40 cellular contexts compared by ENCODE assay signal in genomic region chr9:23751614-23752013, GRCh38.
"Had no signal": no experiment of that assay in that cellular context is flagged by ENCODE, and none has a peak within 500 bp of the region (broad histone marks: within the 10 kb centered on the region; RNA-seq: fewer than 3 reads in every experiment).

No MANE protein-coding gene starts in this region.

- H3K4me3 Mint-ChIP-seq: activated naive CD4-positive, alpha-beta T cell treated with anti-CD3 and anti-CD28 coated beads for 36 hours; activated naive CD4-positive, alpha-beta T cell treated with anti-CD3 and anti-CD28 coated beads, Interleukin-2, amount 10 ng/mL, durations not matched to agents 7 days and 5 days; activated naive CD4-positive, alpha-beta T cell treated with anti-CD3 and anti-CD28 coated beads, Interleukin-2, amount 50 U/mL, for 24 hours; activated naive CD8-positive, alpha-beta T cell; activated naive CD8-positive, alpha-beta T cell treated with anti-CD3 and anti-CD28 coated beads for 36 hours; activated naive CD8-positive, alpha-beta T cell treated with anti-CD3 and anti-CD28 coated beads, Interleukin-2, amount 10 ng/mL, durations not matched to agents 7 days and 5 days; activated naive CD8-positive, alpha-beta T cell treated with anti-CD3 and anti-CD28 coated beads, Interleukin-2, amount 50 U/mL, for 24 hours; activated T-cell treated with anti-CD3 and anti-CD28 coated beads, Interleukin-2, amount 50 U/mL, for 24 hours; activated T-cell treated with anti-CD3 and anti-CD28 coated beads, Interleukin-2, amount 50 U/mL, for 4 hours; activated T-cell treated with anti-CD3 and anti-CD28 coated beads, Interleukin-2, amount 50 U/mL, for 72 hours; activated T-helper 1 cell treated with anti-CD3 and anti-CD28 coated beads, Interleukin-12 subunit alpha, Interleukin-12 subunit beta, Interleukin-2, Interleukin-4 antibody, amounts not matched to agents 30 ng/mL and 10 ng/mL and 1 ng/mL, durations not matched to agents 14 hours and 24 hours and 36 hours; activated T-helper 17 cell treated with anti-CD3 and anti-CD28 coated beads, Interleukin-2, amount 50 U/mL, for 72 hours; brain; central memory CD8-positive, alpha-beta T cell had no signal

- H3K36me3 Mint-ChIP-seq: activated naive CD4-positive, alpha-beta T cell treated with anti-CD3 and anti-CD28 coated beads, Interleukin-2, amount 10 ng/mL, durations not matched to agents 7 days and 5 days; activated naive CD4-positive, alpha-beta T cell treated with anti-CD3 and anti-CD28 coated beads, Interleukin-2, amount 50 U/mL, for 24 hours; activated naive CD8-positive, alpha-beta T cell; activated naive CD8-positive, alpha-beta T cell treated with anti-CD3 and anti-CD28 coated beads for 36 hours; activated naive CD8-positive, alpha-beta T cell treated with anti-CD3 and anti-CD28 coated beads, Interleukin-2, amount 10 ng/mL, durations not matched to agents 7 days and 5 days had no signal

- H3K9me3 ChIP-seq: adrenal gland, ascending aorta, body of pancreas, breast epithelium had no signal

- H3K4me3 ChIP-seq: adrenal gland, ascending aorta, body of pancreas, breast epithelium, cardiac muscle cell had no signal

- H3K4me1 Mint-ChIP-seq: activated naive CD4-positive, alpha-beta T cell treated with anti-CD3 and anti-CD28 coated beads, Interleukin-2, amount 10 ng/mL, durations not matched to agents 7 days and 5 days; activated naive CD4-positive, alpha-beta T cell treated with anti-CD3 and anti-CD28 coated beads, Interleukin-2, amount 50 U/mL, for 24 hours; activated naive CD8-positive, alpha-beta T cell treated with anti-CD3 and anti-CD28 coated beads for 36 hours; activated naive CD8-positive, alpha-beta T cell treated with anti-CD3 and anti-CD28 coated beads, Interleukin-2, amount 10 ng/mL, durations not matched to agents 7 days and 5 days; activated naive CD8-positive, alpha-beta T cell treated with anti-CD3 and anti-CD28 coated beads, Interleukin-2, amount 50 U/mL, for 24 hours; activated T-helper 17 cell treated with anti-CD3 and anti-CD28 coated beads, Interleukin-2, amount 50 U/mL, for 72 hours; central memory CD8-positive, alpha-beta T cell had no signal

- H3K4me1 ChIP-seq: adrenal gland, ascending aorta, body of pancreas, breast epithelium had no signal

- FAIRE-seq: astrocyte, bronchial epithelial cell had no signal

- H3K27me3 Mint-ChIP-seq: activated naive CD4-positive, alpha-beta T cell treated with anti-CD3 and anti-CD28 coated beads, Interleukin-2, amount 10 ng/mL, durations not matched to agents 7 days and 5 days; activated naive CD4-positive, alpha-beta T cell treated with anti-CD3 and anti-CD28 coated beads, Interleukin-2, amount 50 U/mL, for 24 hours; activated naive CD8-positive, alpha-beta T cell; activated naive CD8-positive, alpha-beta T cell treated with anti-CD3 and anti-CD28 coated beads for 36 hours; activated naive CD8-positive, alpha-beta T cell treated with anti-CD3 and anti-CD28 coated beads, Interleukin-2, amount 10 ng/mL, durations not matched to agents 7 days and 5 days; activated naive CD8-positive, alpha-beta T cell treated with anti-CD3 and anti-CD28 coated beads, Interleukin-2, amount 50 U/mL, for 24 hours; activated T-cell treated with anti-CD3 and anti-CD28 coated beads, Interleukin-2, amount 50 U/mL, for 24 hours; activated T-helper 17 cell treated with anti-CD3 and anti-CD28 coated beads, Interleukin-2, amount 50 U/mL, for 72 hours; brain; central memory CD8-positive, alpha-beta T cell had no signal

- H3K27ac Mint-ChIP-seq: activated naive CD4-positive, alpha-beta T cell treated with anti-CD3 and anti-CD28 coated beads for 36 hours; activated naive CD4-positive, alpha-beta T cell treated with anti-CD3 and anti-CD28 coated beads, Interleukin-2, amount 10 ng/mL, durations not matched to agents 7 days and 5 days; activated naive CD4-positive, alpha-beta T cell treated with anti-CD3 and anti-CD28 coated beads, Interleukin-2, amount 50 U/mL, for 24 hours; activated naive CD4-positive, alpha-beta T cell treated with anti-CD3 and anti-CD28 coated beads, Interleukin-2, amount 50 U/mL, for 72 hours; activated naive CD8-positive, alpha-beta T cell; activated naive CD8-positive, alpha-beta T cell treated with anti-CD3 and anti-CD28 coated beads for 36 hours; activated naive CD8-positive, alpha-beta T cell treated with anti-CD3 and anti-CD28 coated beads, Interleukin-2, amount 10 ng/mL, durations not matched to agents 7 days and 5 days; activated naive CD8-positive, alpha-beta T cell treated with anti-CD3 and anti-CD28 coated beads, Interleukin-2, amount 50 U/mL, for 24 hours; activated T-cell treated with anti-CD3 and anti-CD28 coated beads, Interleukin-2, amount 50 U/mL, for 24 hours; activated T-cell treated with anti-CD3 and anti-CD28 coated beads, Interleukin-2, amount 50 U/mL, for 72 hours; activated T-helper 1 cell treated with anti-CD3 and anti-CD28 coated beads, Interleukin-12 subunit alpha, Interleukin-12 subunit beta, Interleukin-2, Interleukin-4 antibody, amounts not matched to agents 30 ng/mL and 10 ng/mL and 1 ng/mL, durations not matched to agents 14 hours and 24 hours and 36 hours; activated T-helper 17 cell treated with anti-CD3 and anti-CD28 coated beads, Interleukin-2, amount 50 U/mL, for 72 hours; activated T-helper 2 cell treated with anti-CD3 and anti-CD28 coated beads, Interferon-gamma antibody, Interleukin-2, Interleukin-4, amounts not matched to agents 10 μg/mL and 5 μg/mL and 100 μg/mL, durations not matched to agents 14 hours and 24 hours and 36 hours; brain had no signal

- ATAC-seq: activated naive CD4-positive, alpha-beta T cell treated with anti-CD3 and anti-CD28 coated beads, Interleukin-2, amount 50 U/mL, for 72 hours; activated naive CD8-positive, alpha-beta T cell treated with anti-CD3 and anti-CD28 coated beads, Interleukin-2, amount 50 U/mL, for 24 hours; activated T-cell treated with anti-CD3 and anti-CD28 coated beads, Interleukin-2, amount 50 U/mL, for 4 hours; activated T-cell treated with anti-CD3 and anti-CD28 coated beads, Interleukin-2, amount 50 U/mL, for 72 hours; activated T-helper 17 cell treated with anti-CD3 and anti-CD28 coated beads, Interleukin-2, amount 50 U/mL, for 72 hours; body of pancreas had no signal

- H3K27me3 ChIP-seq: adrenal gland, ascending aorta, body of pancreas, brain microvascular endothelial cell, breast epithelium, cardiac muscle cell had no signal

- H3K36me3 ChIP-seq: adrenal gland, ascending aorta, brain microvascular endothelial cell, breast epithelium, cardiac muscle cell had no signal

- H3K27ac ChIP-seq: adrenal gland, ascending aorta, body of pancreas, brain microvascular endothelial cell, breast epithelium, cardiac muscle cell had no signal

- H3K9me3 Mint-ChIP-seq: activated naive CD8-positive, alpha-beta T cell treated with anti-CD3 and anti-CD28 coated beads for 36 hours; brain had no signal

- DNase-seq: activated effector memory CD4-positive, alpha-beta T cell treated with anti-CD3 and anti-CD28 coated beads, Interleukin-2, amount 50 U/mL, for 16 hours; activated effector memory CD4-positive, alpha-beta T cell treated with Interleukin-2 at 50 U/mL for 16 hours; activated gamma-delta T cell; activated gamma-delta T cell treated with Interleukin-2 at 50 U/mL for 16 hours; activated naive CD4-positive, alpha-beta T cell; activated naive CD4-positive, alpha-beta T cell treated with anti-CD3 and anti-CD28 coated beads for 36 hours; activated naive CD4-positive, alpha-beta T cell treated with anti-CD3 and anti-CD28 coated beads, Interleukin-2, amount 10 ng/mL, durations not matched to agents 7 days and 5 days; activated naive CD4-positive, alpha-beta T cell treated with anti-CD3 and anti-CD28 coated beads, Interleukin-2, amount 50 U/mL, for 16 hours; activated naive CD4-positive, alpha-beta T cell treated with Interleukin-2 at 50 U/mL for 16 hours; activated naive CD8-positive, alpha-beta T cell treated with anti-CD3 and anti-CD28 coated beads for 36 hours; activated naive CD8-positive, alpha-beta T cell treated with anti-CD3 and anti-CD28 coated beads, Interleukin-2, amount 10 ng/mL, durations not matched to agents 7 days and 5 days; activated naive CD8-positive, alpha-beta T cell treated with anti-CD3 and anti-CD28 coated beads, Interleukin-2, amount 50 U/mL, for 24 hours; activated T-cell treated with anti-CD3 and anti-CD28 coated beads, Interleukin-2, amount 50 U/mL, for 1 hour; activated T-cell treated with anti-CD3 and anti-CD28 coated beads, Interleukin-2, amount 50 U/mL, for 24 hours; activated T-cell treated with anti-CD3 and anti-CD28 coated beads, Interleukin-2, amount 50 U/mL, for 4 hours; activated T-cell treated with anti-CD3 and anti-CD28 coated beads, Interleukin-2, amount 50 U/mL, for 48 hours; activated T-cell treated with anti-CD3 and anti-CD28 coated beads, Interleukin-2, amount 50 U/mL, for 72 hours; adrenal gland; amniotic stem cell; amygdala; anterior cingulate cortex; aorta; body of pancreas; brain microvascular endothelial cell; caudate nucleus; central memory CD4-positive, alpha-beta T cell; cerebellar nuclear complex had no signal
